Comparison of ENCODE assay signal across 27 cellular contexts in the genomic region with DNA sequence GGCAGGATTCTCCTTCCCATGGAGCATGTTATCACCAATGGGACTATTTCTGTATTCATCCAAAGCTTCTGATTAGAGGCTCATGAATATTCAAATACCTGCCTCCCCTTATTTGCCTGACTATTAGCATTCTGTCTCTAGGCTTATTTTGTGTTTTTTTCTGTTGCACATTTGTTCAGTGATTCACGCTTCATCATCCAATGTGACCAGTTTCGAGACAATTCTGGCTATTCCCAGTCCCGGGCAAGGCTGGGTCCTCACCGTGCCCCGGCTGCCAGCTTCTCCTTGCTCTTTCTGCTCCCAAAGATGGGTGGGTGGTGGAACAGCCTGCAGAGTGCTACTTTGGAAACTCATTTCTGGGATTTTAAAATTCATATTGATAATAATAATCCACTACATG.
DNase-seq lines count a peak whose midpoint lies in the region; ATAC-seq, FAIRE-seq and TF ChIP-seq lines count a peak whose summit lies in the region.
"Had no signal": no experiment of that assay in that cellular context is flagged by ENCODE, and none has a peak within 500 bp of the region (broad histone marks: within the 10 kb centered on the region; RNA-seq: fewer than 3 reads in every experiment).

No MANE protein-coding gene starts in this region.

- peak overlapping the region; percentile 85 for H3K27ac ChIP-seq in substantia nigra (ENCODE audit: low read depth, low read length, poor library complexity, severe bottlenecking)
- H3K27ac ChIP-seq: C4-2B, KMS-11, lower lobe of right lung, thoracic aorta had no signal

- no peak for ATAC-seq in GM21423 (IDR thresholded peaks at IDR 0.05; ENCODE audit: unreplicated experiment)
- ATAC-seq: activated CD8-positive, alpha-beta memory T cell treated with anti-CD3 and anti-CD28 coated beads, Interleukin-2, amount 10 ng/mL, durations not matched to agents 7 days and 5 days; HCT116; lower lobe of right lung had no signal

- no peak for TF ChIP-seq CTCF in astrocyte of the spinal cord (IDR thresholded peaks at IDR 0.05; ENCODE audit: low read depth, low read length)

- peak; percentile 2 for DNase-seq in M059J (ENCODE audit: low read depth)
- peak; percentile 3 for DNase-seq in astrocyte of the spinal cord (ENCODE audit: low read depth, low spot score)
- peak; percentile 16 for DNase-seq in islet precursor cell
- DNase-seq in substantia nigra (lab: John Stamatoyannopoulos, UW): peak in 33 of 49 donors; percentile 3 to 60 (median 20)
- DNase-seq in GM12892 (ENCODE audit: insufficient read length): no peak
- no peak for DNase-seq in NCI-H128 (lab: John Stamatoyannopoulos, UW; ENCODE audit: unreplicated experiment)
- DNase-seq: activated B cell treated with CpG ODN at 0.5 μM for 24 hours; activated CD8-positive, alpha-beta memory T cell treated with anti-CD3 and anti-CD28 coated beads, Interleukin-2, amount 10 ng/mL, durations not matched to agents 7 days and 5 days; activated naive CD4-positive, alpha-beta T cell treated with anti-CD3 and anti-CD28 coated beads, Interleukin-2, amount 10 ng/mL, durations not matched to agents 7 days and 5 days; activated T-cell treated with anti-CD3 and anti-CD28 coated beads, Interleukin-2, amount 50 U/mL, for 48 hours; Caco-2; central memory CD4-positive, alpha-beta T cell; DMS79 treated with DMSO at 0.1 percent for 48 hours; lower lobe of right lung; NCI-H1694; NCI-H2171; NCI-H510A treated with DMSO at 0.1 percent for 48 hours; SHP77 treated with DMSO at 0.1 percent for 48 hours; stimulated activated CD4-positive, alpha-beta T cell treated with anti-CD3 and anti-CD28 coated beads, Interleukin-15, amount 100 ng/mL, for 24 hours; stimulated activated naive CD4-positive, alpha-beta T cell had no signal

- in situ Hi-C loops in astrocyte of the spinal cord (cut with HindIII; ENCODE audit: low sequenced_read_pairs): no loop called here

- no peak overlapping the region for H3K4me3 ChIP-seq in astrocyte of the spinal cord (ENCODE audit: low read depth, low read length)
- H3K4me3 ChIP-seq: lower lobe of right lung, thoracic aorta had no signal

- FAIRE-seq in GM12892 (lab: Jason Lieb, UNC): no peak
- FAIRE-seq: endothelial cell of umbilical vein, urothelium cell line had no signal

- TF ChIP-seq POLR2A in GM12892 (IDR thresholded peaks at IDR 0.05; ENCODE audit: low read depth, low read length): no peak

Comparison
In these comparisons a context has a peak if more than half of its experiments do, and no peak if none do; other contexts are left out.
1. DNase-seq: peak in M059J (single experiment), astrocyte of the spinal cord (single experiment), islet precursor cell (single experiment) and substantia nigra (33 of 49); none in GM12892 (single experiment) and NCI-H128 (single experiment).